Comparison of ENCODE assay signal across 16 cellular contexts in the genomic region with DNA sequence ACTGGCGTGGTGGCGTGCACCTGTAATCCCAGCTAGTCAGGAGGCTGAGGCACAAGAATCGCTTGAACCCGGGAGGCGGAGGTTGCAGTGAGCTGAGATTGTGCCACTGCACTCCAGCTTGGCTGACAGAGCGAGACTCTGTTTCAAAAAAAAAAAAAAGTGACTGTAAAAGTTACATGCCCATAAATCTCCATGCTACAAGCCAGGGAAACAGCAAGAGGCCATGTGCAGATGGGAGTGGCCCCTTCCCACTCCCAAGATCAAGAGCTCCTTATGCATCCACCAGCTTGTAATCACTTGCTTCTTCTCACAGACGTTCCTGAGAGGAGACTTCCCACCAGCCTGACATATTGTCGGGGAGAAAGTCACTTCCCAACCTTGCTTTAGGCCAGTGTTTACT. TPM values are rescaled to one million over a fixed set of nuclear protein-coding genes. Genes with fewer than 3 reads are reported as not detected.
A peak's percentile ranks its signal among the peaks of the same experiment; 100 is the strongest.
DNase-seq lines count a peak whose midpoint lies in the region; ATAC-seq and TF ChIP-seq lines count a peak whose summit lies in the region.
"Had no signal": no experiment of that assay in that cellular context is flagged by ENCODE, and none has a peak within 500 bp of the region (broad histone marks: within the 10 kb centered on the region; RNA-seq: fewer than 3 reads in every experiment).

No MANE protein-coding gene starts in this region.

- H3K27ac ChIP-seq in Karpas-422 (ENCODE audit: low read length) (no peak overlapping the region), cingulate gyrus (ENCODE audit: low read depth, low read length) (peak overlapping the region; percentile 3), spleen (no peak overlapping the region)
- H3K27ac ChIP-seq: PC-9 had no signal

- H3K4me3 ChIP-seq in Karpas-422 (ENCODE audit: low read length) (no peak overlapping the region), spleen (no peak overlapping the region)
- H3K4me3 ChIP-seq: PC-9 had no signal

- no peaks in the 10 kb centered on the region for H3K9me2 ChIP-seq in Karpas-422 (replicated peaks; ENCODE audit: insufficient read depth, low read length)

- no peaks in the 10 kb centered on the region for H4K20me1 ChIP-seq in Karpas-422 (ENCODE audit: insufficient read depth, low read depth, low read length)

- no peak for TF ChIP-seq POLR2A in spleen (IDR thresholded peaks at IDR 0.05)

- H3K27me3 ChIP-seq in Karpas-422 (ENCODE audit: low read length) (no peaks in the 10 kb centered on the region), spleen (replicated peaks in 1 of 7) (peaks cover 0 to 6% (median 0%) of the 10 kb centered on the region in 7 donors)

- peak; percentile 17 for DNase-seq in DMS79 treated with DMSO at 0.1 percent for 48 hours (lab: John Stamatoyannopoulos, UW)
- no peak for DNase-seq in DMS79 (lab: John Stamatoyannopoulos, UW)
- DNase-seq in Karpas-422, result no peak
- peak; percentile 6 for DNase-seq in spleen
- no peak for DNase-seq in T-helper 9 cell
- no peak for DNase-seq in SK-N-DZ (ENCODE audit: low spot score)
- DNase-seq: 8988T; Caco-2; CD4-positive, alpha-beta T cell; DMS53; KBM-7; NCI-H187; PC-9 had no signal

- no peak overlapping the region for H3K9ac ChIP-seq in Karpas-422 (ENCODE audit: low read length)

- TF ChIP-seq CTCF in spleen (IDR thresholded peaks at IDR 0.05 in 8 of 11, conservative IDR thresholded peaks at IDR 0.05 in 3 of 11), result no peak

- no peak overlapping the region for H2AFZ ChIP-seq in Karpas-422 (ENCODE audit: low read length)
- H2AFZ ChIP-seq: PC-9 had no signal

- no peaks in the 10 kb centered on the region for H3K36me3 ChIP-seq in Karpas-422 (ENCODE audit: insufficient read depth, low read length)
- no peaks in the 10 kb centered on the region for H3K36me3 ChIP-seq in spleen

- no peaks in the 10 kb centered on the region for H3K79me2 ChIP-seq in Karpas-422 (ENCODE audit: low read length)

- ATAC-seq in HG03521 (IDR thresholded peaks at IDR 0.05; ENCODE audit: unreplicated experiment), result no peak
- ATAC-seq: HepG2 had no signal

- H3K9me3 ChIP-seq in Karpas-422 (ENCODE audit: low read length) (no peaks in the 10 kb centered on the region), spleen (no peaks in the 10 kb centered on the region)
- H3K9me3 ChIP-seq: Caco-2 had no signal

- H3K4me1 ChIP-seq in Karpas-422 (ENCODE audit: low read length) (peaks cover 12% of the 10 kb centered on the region), spleen (peaks cover 2 to 18% (median 10%) of the 10 kb centered on the region in 6 donors)
- H3K4me1 ChIP-seq: Caco-2 had no signal

- intact Hi-C loops in spleen (cut with DNase I; ENCODE audit: low total_unique reads), result loop anchor here (10.0 kb wide), 1 partner anchor 463 kb away; the partner anchor contains the start of gene B4GALT7

- H3K4me2 ChIP-seq in Karpas-422 (ENCODE audit: low read depth, low read length, poor library complexity, severe bottlenecking), result peak overlapping the region; percentile 1
- H3K4me2 ChIP-seq: PC-9 had no signal

- WGBS in spleen, 5 donors, result 74 to 78% (median 75%) methylated on average over 8 of the region's 8 CpGs

RNA-seq across cellular contexts. Expression of gene N4BP3, which starts 45.6 kb away (rescaled TPM):
- total RNA-seq in Karpas-422 (2014; rRNA removed; shearing (Covaris generic); ENCODE audit: low replicate concordance), result 1.2 and 4.1 TPM in 2 replicates
- 1 to 10 TPM; 2.2 to 6.6 (median 4.1) TPM for total RNA-seq in spleen
- polyA plus RNA-seq in spleen, result 1 to 10 TPM; 1.2 to 4.3 (median 2.2) TPM
- polyA plus RNA-seq in SK-N-DZ (2014; cell fraction: cytosol; rRNA removed), result 2.4 and 3.1 TPM in 2 replicates
- polyA plus RNA-seq in SK-N-DZ (2014; cell fraction: nucleus; rRNA removed), result 3.3 and 3.7 TPM in 2 replicates
- total RNA-seq: HepG2 had no signal

Comparison
In these comparisons a context has a peak if more than half of its experiments do, and no peak if none do; other contexts are left out.
1. DNase-seq: peak in DMS79 treated with DMSO at 0.1 percent for 48 hours (single experiment) and spleen (single experiment); none in DMS79 (single experiment), Karpas-422 (single experiment), T-helper 9 cell (single experiment) and SK-N-DZ (single experiment).